In genomic region chr9:23492126-23493002, GRCh38 we compare ENCODE assay signal across 9 cellular contexts.
DNase-seq lines count a peak whose midpoint lies in the region; ATAC-seq and TF ChIP-seq lines count a peak whose summit lies in the region.
"Had no signal": no experiment of that assay in that cellular context is flagged by ENCODE, and none has a peak within 500 bp of the region (broad histone marks: within the 10 kb centered on the region; RNA-seq: fewer than 3 reads in every experiment).

No MANE protein-coding gene starts in this region.

- no peaks in the 10 kb centered on the region for H3K79me2 ChIP-seq in ACC112 (ENCODE audit: control insufficient read depth, insufficient read depth, low read length, unreplicated experiment)
- H3K79me2 ChIP-seq in mesendoderm (ENCODE audit: control insufficient read depth, insufficient read depth, low read length): no peaks in the 10 kb centered on the region

- H3K4me1 ChIP-seq in ACC112 (ENCODE audit: control insufficient read depth, insufficient read depth, low read length, unreplicated experiment) (no peaks in the 10 kb centered on the region), mesendoderm (ENCODE audit: control insufficient read depth, low read depth, low read length) (no peaks in the 10 kb centered on the region)

- no peak overlapping the region for H3K4me3 Mint-ChIP-seq in brain
- H3K4me3 Mint-ChIP-seq: activated naive CD8-positive, alpha-beta T cell treated with anti-CD3 and anti-CD28 coated beads, Interleukin-2, amount 10 ng/mL, durations not matched to agents 7 days and 5 days had no signal

- no peak overlapping the region for H3K9ac ChIP-seq in mesendoderm (ENCODE audit: low read length)

- no peak overlapping the region for H3K23ac ChIP-seq in mesendoderm (ENCODE audit: low read length)

- H2BK5ac ChIP-seq in mesendoderm (ENCODE audit: low read length): no peak overlapping the region

- peak; percentile 5 for DNase-seq in NCI-H2081 treated with DMSO at 0.1 percent for 48 hours (lab: John Stamatoyannopoulos, UW)
- peak; percentile 83 for DNase-seq in mesendoderm
- no peak for DNase-seq in T1000 (lab: John Stamatoyannopoulos, UW)
- DNase-seq: activated naive CD8-positive, alpha-beta T cell treated with anti-CD3 and anti-CD28 coated beads, Interleukin-2, amount 10 ng/mL, durations not matched to agents 7 days and 5 days had no signal

- no peak overlapping the region for H2AK5ac ChIP-seq in mesendoderm (ENCODE audit: low read length)

- ATAC-seq in GM21390 (IDR thresholded peaks at IDR 0.05; ENCODE audit: unreplicated experiment) (peak; percentile 60), GM21360 (IDR thresholded peaks at IDR 0.05; ENCODE audit: unreplicated experiment) (no peak), GM18867 (IDR thresholded peaks at IDR 0.05; ENCODE audit: unreplicated experiment) (no peak)

- no peak overlapping the region for H3K4ac ChIP-seq in mesendoderm (ENCODE audit: low read depth, low read length)

- H3K4me1 Mint-ChIP-seq in brain: peaks cover 22% of the 10 kb centered on the region
- H3K4me1 Mint-ChIP-seq: activated naive CD8-positive, alpha-beta T cell treated with anti-CD3 and anti-CD28 coated beads, Interleukin-2, amount 10 ng/mL, durations not matched to agents 7 days and 5 days had no signal

- no peaks in the 10 kb centered on the region for H3K27me3 Mint-ChIP-seq in brain
- H3K27me3 Mint-ChIP-seq: activated naive CD8-positive, alpha-beta T cell treated with anti-CD3 and anti-CD28 coated beads, Interleukin-2, amount 10 ng/mL, durations not matched to agents 7 days and 5 days had no signal

- H2BK120ac ChIP-seq in mesendoderm (ENCODE audit: low read depth, low read length): no peak overlapping the region

- no peak overlapping the region for H3K27ac ChIP-seq in ACC112 (ENCODE audit: low read depth, low read length)
- no peak overlapping the region for H3K27ac ChIP-seq in mesendoderm (ENCODE audit: low read depth, low read length)

- no peaks in the 10 kb centered on the region for H3K79me1 ChIP-seq in mesendoderm (ENCODE audit: low read length)

- H3K27me3 ChIP-seq in ACC112 (ENCODE audit: insufficient read depth, low read length) (no peaks in the 10 kb centered on the region), mesendoderm (ENCODE audit: insufficient read depth, low read length, poor library complexity) (no peaks in the 10 kb centered on the region)

- H3K36me3 ChIP-seq in ACC112 (ENCODE audit: insufficient read depth, low read length) (no peaks in the 10 kb centered on the region), mesendoderm (ENCODE audit: control insufficient read depth, insufficient read depth, low read length) (no peaks in the 10 kb centered on the region)

- WGBS in mesendoderm (ENCODE audit: extremely low coverage, insufficient coverage, low lambda C conversion rate): no CpG with 5 or more reads among the region's 5 CpGs

- H3K4me2 ChIP-seq in mesendoderm (ENCODE audit: low read length): no peak overlapping the region

- H4K5ac ChIP-seq in mesendoderm (ENCODE audit: low read length): no peak overlapping the region

- no peak overlapping the region for H3K56ac ChIP-seq in mesendoderm (ENCODE audit: low read length)

- H2AFZ ChIP-seq in ACC112 (ENCODE audit: low read length, unreplicated experiment): peak overlapping the region; percentile 29

- H4K8ac ChIP-seq in mesendoderm (ENCODE audit: low read depth, low read length): no peak overlapping the region

- H3K36me3 Mint-ChIP-seq in brain: no peaks in the 10 kb centered on the region
- H3K36me3 Mint-ChIP-seq: activated naive CD8-positive, alpha-beta T cell treated with anti-CD3 and anti-CD28 coated beads, Interleukin-2, amount 10 ng/mL, durations not matched to agents 7 days and 5 days had no signal

- H3K9me3 Mint-ChIP-seq in brain: no peaks in the 10 kb centered on the region

- H3K4me3 ChIP-seq in ACC112 (ENCODE audit: low read depth, low read length): 0 out of 2 replicates have a peak overlapping the region, but pooled peaks have one; percentile 39
- no peak overlapping the region for H3K4me3 ChIP-seq in mesendoderm (ENCODE audit: low read length)

- H2BK15ac ChIP-seq in mesendoderm (replicated peaks; ENCODE audit: low read depth): no peak overlapping the region

- peak; percentile 56 to 77 for TF ChIP-seq CTCF in brain (conservative IDR thresholded peaks at IDR 0.05)

- no peak overlapping the region for H3K27ac Mint-ChIP-seq in brain
- H3K27ac Mint-ChIP-seq: activated naive CD8-positive, alpha-beta T cell treated with anti-CD3 and anti-CD28 coated beads, Interleukin-2, amount 10 ng/mL, durations not matched to agents 7 days and 5 days had no signal

- no peak overlapping the region for H3K18ac ChIP-seq in mesendoderm (ENCODE audit: low read length)
